Comparison of ENCODE assay signal across 8 cellular contexts in genomic region chr3:50604110-50604621, GRCh38. TPM values are rescaled to one million over a fixed set of nuclear protein-coding genes. Genes with fewer than 3 reads are reported as not detected.
DNase-seq lines count a peak whose midpoint lies in the region; ATAC-seq and TF ChIP-seq lines count a peak whose summit lies in the region.
"Had no signal": no experiment of that assay in that cellular context is flagged by ENCODE, and none has a peak within 500 bp of the region (broad histone marks: within the 10 kb centered on the region; RNA-seq: fewer than 3 reads in every experiment).

No MANE protein-coding gene starts in this region.

- no peaks in the 10 kb centered on the region for H3K9me3 ChIP-seq in suprapubic skin

- H3K4me3 ChIP-seq in suprapubic skin, result no peak overlapping the region

- H3K27ac ChIP-seq in epithelial cell of prostate (peak overlapping the region; percentile 79), suprapubic skin (peak overlapping the region; percentile 97)
- H3K27ac ChIP-seq: KMS-11 had no signal

- TF ChIP-seq EP300 in suprapubic skin (IDR thresholded peaks at IDR 0.05), result no peak

- peaks cover 56% of the 10 kb centered on the region for H3K36me3 Mint-ChIP-seq in activated T-cell treated with anti-CD3 and anti-CD28 coated beads, Interleukin-2, amount 50 U/mL, for 4 hours (ENCODE audit: insufficient read depth)

- TF ChIP-seq CTCF in suprapubic skin (IDR thresholded peaks at IDR 0.05), result no peak

- peaks cover 85% of the 10 kb centered on the region for H3K4me1 Mint-ChIP-seq in activated T-cell treated with anti-CD3 and anti-CD28 coated beads, Interleukin-2, amount 50 U/mL, for 4 hours (ENCODE audit: low read depth)

- TF ChIP-seq POLR2A in suprapubic skin (IDR thresholded peaks at IDR 0.05), result no peak

- no peak for DNase-seq in activated T-cell treated with anti-CD3 and anti-CD28 coated beads, Interleukin-2, amount 50 U/mL, for 4 hours
- DNase-seq in activated T-cell treated with anti-CD3 and anti-CD28 coated beads, Interleukin-2, amount 50 U/mL, for 1 hour, result no peak
- no peak for DNase-seq in epithelial cell of prostate (ENCODE audit: low read depth, low spot score)
- DNase-seq in suprapubic skin (ENCODE audit: low spot score in 2 of 2), result no peak
- DNase-seq in left colon, result no peak
- DNase-seq in DMS79 (lab: John Stamatoyannopoulos, UW), result no peak
- DNase-seq: NCI-H526 had no signal

- intact Hi-C loops in left colon (cut with DNase I, micrococcal nuclease), result no loop called here

- ATAC-seq in activated T-cell treated with anti-CD3 and anti-CD28 coated beads, Interleukin-2, amount 50 U/mL, for 4 hours, result no peak
- ATAC-seq in left colon, result no peak

- H3K27me3 ChIP-seq in suprapubic skin, result no peaks in the 10 kb centered on the region

- H3K36me3 ChIP-seq in suprapubic skin, result peaks cover 19% of the 10 kb centered on the region

- whole genome bisulfite sequencing in suprapubic skin, result 70% methylated on average over 5 of the region's 5 CpGs

- peak overlapping the region; percentile 66 for H3K4me3 Mint-ChIP-seq in activated T-cell treated with anti-CD3 and anti-CD28 coated beads, Interleukin-2, amount 50 U/mL, for 4 hours

- H3K4me1 ChIP-seq in suprapubic skin, result peaks cover 97% of the 10 kb centered on the region

- no peaks in the 10 kb centered on the region for H3K9me3 Mint-ChIP-seq in activated T-cell treated with anti-CD3 and anti-CD28 coated beads, Interleukin-2, amount 50 U/mL, for 4 hours

- H3K27me3 Mint-ChIP-seq in activated T-cell treated with anti-CD3 and anti-CD28 coated beads, Interleukin-2, amount 50 U/mL, for 4 hours (ENCODE audit: low read depth), result no peaks in the 10 kb centered on the region

RNA-seq across cellular contexts. Expression of gene CISH, which starts 7.4 kb away (rescaled TPM):
- 100 to 1,000 TPM; 223 to 268 (median 229) TPM for total RNA-seq in activated T-cell treated with anti-CD3 and anti-CD28 coated beads, Interleukin-2, amount 50 U/mL, for 4 hours
- total RNA-seq in suprapubic skin, result 10 to 100 TPM; 12.8 to 20.5 (median 14.7) TPM
- 10 to 100 TPM; 14.4 to 19.9 TPM for total RNA-seq in left colon

RNA-seq across cellular contexts. Expression of gene MAPKAPK3, which starts 12.8 kb away (rescaled TPM):
- total RNA-seq in activated T-cell treated with anti-CD3 and anti-CD28 coated beads, Interleukin-2, amount 50 U/mL, for 4 hours, result 100 to 1,000 TPM; 174 to 225 (median 210) TPM
- 100 to 1,000 TPM in 2 of 4 donors, 10 to 100 TPM in 2; 71.5 to 120 (median 99.4) TPM for total RNA-seq in suprapubic skin
- total RNA-seq in left colon, result 10 to 100 TPM; 31.7 to 33.6 TPM

RNA-seq across cellular contexts. Expression of gene HEMK1, which starts 34.8 kb away (rescaled TPM):
- 10 to 100 TPM; 26.8 to 31.1 (median 27.4) TPM for total RNA-seq in activated T-cell treated with anti-CD3 and anti-CD28 coated beads, Interleukin-2, amount 50 U/mL, for 4 hours
- total RNA-seq in suprapubic skin (10 to 100 TPM in 1 of 4 donors, 1 to 10 TPM in 3; 3.8 to 10.6 (median 8.4) TPM), left colon (10 to 100 TPM; 21.9 to 24.8 TPM)

RNA-seq across cellular contexts. Expression of gene C3orf18, which starts 36.6 kb away (rescaled TPM):
- 10 to 100 TPM in 1 of 3 donors, 1 to 10 TPM in 2; 6.7 to 11.2 (median 9.0) TPM for total RNA-seq in activated T-cell treated with anti-CD3 and anti-CD28 coated beads, Interleukin-2, amount 50 U/mL, for 4 hours
- total RNA-seq in suprapubic skin, result 1 to 10 TPM; 1.3 to 3.7 (median 2.2) TPM
- 1 to 10 TPM; 2.1 to 2.8 TPM for total RNA-seq in left colon

Comparison
In these comparisons a context has a peak if more than half of its experiments do, and no peak if none do; other contexts are left out.
1. RNA of gene CISH, which starts 7.4 kb away (total RNA-seq): 223 to 268 TPM in activated T-cell treated with anti-CD3 and anti-CD28 coated beads, Interleukin-2, amount 50 U/mL, for 4 hours; 14.4 to 19.9 TPM in left colon and 12.8 to 20.5 TPM in suprapubic skin; every median in the first group is over 10 times any median in the second.